8 cellular contexts compared by ENCODE assay signal in the genomic region with DNA sequence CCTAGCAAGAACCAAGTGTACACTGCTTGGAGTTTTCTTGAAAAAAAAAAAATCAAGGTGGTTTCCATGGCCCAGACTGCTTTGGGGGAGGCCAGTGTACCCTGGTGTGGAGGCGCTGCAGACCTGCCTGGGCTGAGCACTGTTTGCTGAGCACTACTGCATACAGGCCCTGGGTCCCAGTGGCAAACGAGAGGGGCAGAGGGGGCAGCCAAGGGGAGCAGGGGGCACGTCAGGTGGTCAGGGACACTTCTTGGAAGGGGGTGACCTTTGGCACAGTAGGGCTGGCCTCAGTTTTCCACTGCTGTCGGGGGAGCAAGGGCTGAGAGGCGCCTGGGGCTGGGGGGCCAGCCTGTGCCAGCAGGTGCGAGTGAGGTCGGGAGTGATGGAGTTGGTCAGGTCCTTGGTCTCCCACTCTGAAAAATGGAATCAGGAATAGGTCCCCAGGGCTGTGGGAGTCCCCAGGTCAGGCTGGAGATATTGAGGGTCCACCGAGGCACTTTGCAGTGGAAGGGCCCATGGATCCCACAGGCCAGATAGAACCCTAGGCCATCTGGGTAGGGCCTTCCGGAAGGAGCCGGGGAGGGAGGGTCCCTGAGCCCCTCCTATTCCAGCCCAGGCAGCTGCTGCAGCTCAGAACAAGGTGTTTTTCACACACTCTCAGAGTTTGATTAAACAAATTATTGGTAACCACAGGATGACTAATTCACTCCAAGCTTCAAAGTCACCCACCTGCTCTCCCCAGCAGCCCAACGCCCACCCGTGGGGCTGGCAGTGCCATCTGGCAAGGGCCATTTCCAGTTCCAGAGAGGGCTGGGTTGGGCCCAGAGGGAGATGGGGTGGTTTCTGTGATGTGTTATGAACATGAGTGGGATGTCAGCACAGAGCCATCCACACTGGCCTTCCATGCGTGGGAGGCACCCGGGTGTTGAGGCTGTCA. TPM values are rescaled to one million over a fixed set of nuclear protein-coding genes. Genes with fewer than 3 reads are reported as not detected.
DNase-seq lines count a peak whose midpoint lies in the region; ATAC-seq and TF ChIP-seq lines count a peak whose summit lies in the region.

No MANE protein-coding gene starts in this region.

- H3K36me3 ChIP-seq in effector memory CD4-positive, alpha-beta T cell (ENCODE audit: control insufficient read depth, insufficient read depth, low read length), result no peaks in the 10 kb centered on the region

- no peaks in the 10 kb centered on the region for H3K27me3 ChIP-seq in effector memory CD4-positive, alpha-beta T cell (replicated peaks; ENCODE audit: control insufficient read depth, insufficient read depth, low read length, poor library complexity, severe bottlenecking)

- CTCF ChIA-PET in GM10248 (lab: Yijun Ruan, JAX), result interaction anchor here (0.9 to 1.2 kb wide), 2 partner anchors 13 to 49 kb away, joined by 3 read pairs; no protein-coding TSS in a partner anchor

- POLR2A ChIA-PET in GM10248 (lab: Yijun Ruan, JAX), result no interaction called here

- no peaks in the 10 kb centered on the region for H3K9me3 ChIP-seq in effector memory CD4-positive, alpha-beta T cell (ENCODE audit: control insufficient read depth, low read length)

- TF ChIP-seq CTCF in HFF-Myc (IDR thresholded peaks at IDR 0.05; ENCODE audit: low read depth, low read length, missing control alignments), result no peak
- no peak for TF ChIP-seq CTCF in GM10248 (IDR thresholded peaks at IDR 0.05; ENCODE audit: control extremely low read depth, extremely low read depth, low read depth, missing control alignments)

- no peak for DNase-seq in HFF-Myc (ENCODE audit: extremely low read depth, low read depth)
- DNase-seq in activated CD4-positive, CD25-positive, alpha-beta regulatory T cell treated with anti-CD3 and anti-CD28 coated beads, Interleukin-2, amount 50 U/mL, for 72 hours, result peak; percentile 71
- peak; percentile 16 to 56 (median 31) for DNase-seq in effector memory CD4-positive, alpha-beta T cell
- DNase-seq in skeletal muscle cell (ENCODE audit: low read depth), result no peak
- no peak for DNase-seq in cerebellum (ENCODE audit: low spot score)
- DNase-seq in GM10248 (ENCODE audit: extremely low spot score), result no peak

- H3K4me1 ChIP-seq in effector memory CD4-positive, alpha-beta T cell (ENCODE audit: control insufficient read depth, insufficient read depth, low read length, poor library complexity, severe bottlenecking), result peaks cover 42% of the 10 kb centered on the region

- H3K27ac ChIP-seq in effector memory CD4-positive, alpha-beta T cell (ENCODE audit: insufficient read depth, low read length, poor library complexity, severe bottlenecking), result peak overlapping the region; percentile 78

- H3K4me3 ChIP-seq in HFF-Myc (replicated peaks; ENCODE audit: low read depth, low read length) (peak overlapping the region; percentile 57; the same call in 1 of the 2 replicates), skeletal muscle cell (ENCODE audit: low read depth, low read length) (peak overlapping the region; percentile 58)
- peak overlapping the region; percentile 78 for H3K4me3 ChIP-seq in effector memory CD4-positive, alpha-beta T cell (ENCODE audit: insufficient read depth, low read depth, low read length, poor library complexity, severe bottlenecking)

- ATAC-seq in GM21717 (IDR thresholded peaks at IDR 0.05; ENCODE audit: unreplicated experiment) (no peak), GM19324 (IDR thresholded peaks at IDR 0.05; ENCODE audit: low FRiP score, unreplicated experiment) (no peak)

RNA-seq across cellular contexts. Expression of gene ZFPM1, which starts 3.5 kb away (rescaled TPM):
- 2.8 TPM for total RNA-seq in cerebellum

Comparison
In these comparisons a context has a peak if more than half of its experiments do, and no peak if none do; other contexts are left out.
1. DNase-seq: peak in activated CD4-positive, CD25-positive, alpha-beta regulatory T cell treated with anti-CD3 and anti-CD28 coated beads, Interleukin-2, amount 50 U/mL, for 72 hours (single experiment) and effector memory CD4-positive, alpha-beta T cell (3 of 3); none in HFF-Myc (single experiment), skeletal muscle cell (single experiment), cerebellum (single experiment) and GM10248 (single experiment).
2. Peak in every context shown above with its lines, with median percentiles within 50 percentile points of each other: H3K4me3 ChIP-seq.